In the genomic region with DNA sequence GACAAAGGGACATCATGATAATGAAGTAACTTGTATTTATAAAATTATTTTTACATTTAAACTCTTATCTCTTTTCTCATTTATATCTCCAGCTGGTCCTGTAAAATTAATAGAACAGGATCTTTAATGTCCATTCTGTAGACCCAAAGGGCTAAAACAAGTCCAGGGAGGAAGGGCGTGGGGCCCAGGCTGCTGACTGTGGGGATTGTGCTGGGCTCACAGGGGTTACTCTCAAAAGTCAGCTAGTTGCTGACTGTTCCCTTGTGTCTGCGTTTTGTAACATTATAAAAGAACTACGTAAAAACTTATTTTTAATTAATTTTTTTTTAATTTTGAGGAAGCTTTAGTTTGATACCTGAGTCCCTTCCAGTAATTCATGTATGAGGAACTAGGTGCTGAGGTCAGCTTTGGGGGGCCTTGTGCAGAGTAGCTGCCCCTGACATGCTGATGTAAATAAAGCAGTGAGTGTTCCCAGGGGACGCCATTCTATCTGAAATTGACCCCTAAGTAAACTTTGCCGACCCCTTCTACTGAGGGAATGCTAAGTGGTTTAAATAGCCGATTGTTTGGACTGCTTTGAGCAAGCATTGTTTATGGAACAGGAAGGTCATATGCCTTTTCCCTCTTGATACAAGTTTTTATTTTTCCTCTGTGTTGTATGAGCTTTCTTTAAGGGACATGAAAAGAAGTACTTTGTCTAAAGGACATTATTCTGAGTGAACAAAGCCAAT, we compare ENCODE assay signal across 19 cellular contexts. TPM values are rescaled to one million over a fixed set of nuclear protein-coding genes. Genes with fewer than 3 reads are reported as not detected.
DNase-seq lines count a peak whose midpoint lies in the region; TF ChIP-seq lines count a peak whose summit lies in the region.
"Had no signal": no experiment of that assay in that cellular context is flagged by ENCODE, and none has a peak within 500 bp of the region (broad histone marks: within the 10 kb centered on the region; RNA-seq: fewer than 3 reads in every experiment).

No MANE protein-coding gene starts in this region.

- H3K27me3 ChIP-seq in left ventricle myocardium inferior (ENCODE audit: low read depth) (no peaks in the 10 kb centered on the region), testis (no peaks in the 10 kb centered on the region)

- H3K9me3 ChIP-seq in left ventricle myocardium inferior (replicated peaks) (no peaks in the 10 kb centered on the region), testis (no peaks in the 10 kb centered on the region)

- H3K4me3 ChIP-seq in left ventricle myocardium inferior (no peak overlapping the region), testis (no peak overlapping the region)

- H3K36me3 ChIP-seq in left ventricle myocardium inferior: peaks cover 4% of the 10 kb centered on the region
- H3K36me3 ChIP-seq in testis (ENCODE audit: low read depth, missing control alignments): no peaks in the 10 kb centered on the region

- TF ChIP-seq CTCF in left ventricle myocardium inferior (IDR thresholded peaks at IDR 0.05; ENCODE audit: borderline replicate concordance) (no peak), testis (IDR thresholded peaks at IDR 0.05) (no peak)

- intact Hi-C loops in left ventricle myocardium inferior (cut with micrococcal nuclease): no loop called here
- intact Hi-C loops in testis (cut with DNase I; ENCODE audit: low total_unique reads): no loop called here

- H3K4me1 ChIP-seq in left ventricle myocardium inferior (peaks cover 47% of the 10 kb centered on the region), testis (peaks cover 45% of the 10 kb centered on the region)

- 26 to 30% methylated on average over 6 of the region's 6 CpGs for WGBS in testis, 2 donors

- H3K27ac ChIP-seq in left ventricle myocardium inferior (replicated peaks) (peak overlapping the region; percentile 53), testis (peak overlapping the region; percentile 60 to 74)

- no peak for TF ChIP-seq POLR2A in testis (IDR thresholded peaks at IDR 0.05)

- DNase-seq in dermis blood vessel endothelial cell (peak; percentile 63), left ventricle myocardium inferior (peak; percentile 36), lung microvascular endothelial cell (ENCODE audit: low read depth in 2 of 2) (peak; percentile 5 to 8), testis (no peak), SW 1271 (lab: John Stamatoyannopoulos, UW) (no peak)
- DNase-seq in stimulated activated CD4-positive, alpha-beta T cell treated with anti-CD3 and anti-CD28 coated beads, Interleukin-12 subunit alpha, Interleukin-12 subunit beta, amount 100 ng/mL, for 4 hours: no peak
- DNase-seq in activated naive CD4-positive, alpha-beta T cell treated with anti-CD3 and anti-CD28 coated beads, Interleukin-2, amount 50 U/mL, for 16 hours: no peak
- DNase-seq: Calu3; CD4-positive, CD25-positive, alpha-beta regulatory T cell; DMS79; H9; Kasumi-1; MM.1S; NCI-H1092 treated with DMSO at 0.1 percent for 48 hours; NCI-H1694; NCI-H2107; NCI-H2227 treated with DMSO at 0.1 percent for 48 hours; NCI-H524; SIG-M5 had no signal

RNA-seq across cellular contexts. Expression of gene MERTK, which starts 56.4 kb away (rescaled TPM):
- total RNA-seq in dermis blood vessel endothelial cell (25.0 and 28.9 TPM in 2 replicates), left ventricle myocardium inferior (4.7 TPM), lung microvascular endothelial cell (13.9 and 21.6 TPM in 2 replicates), testis (10 to 100 TPM; 73.8 to 74.2 TPM)
- 28.9 TPM for polyA plus RNA-seq in testis (ENCODE audit: insufficient read depth, low read depth, low replicate concordance)
- polyA plus RNA-seq: CD4-positive, CD25-positive, alpha-beta regulatory T cell had no signal

Comparison
In these comparisons a context has a peak if more than half of its experiments do, and no peak if none do; other contexts are left out.
1. DNase-seq: peak in dermis blood vessel endothelial cell (single experiment), left ventricle myocardium inferior (single experiment) and lung microvascular endothelial cell (2 of 2); none in testis (single experiment), SW 1271 (0 of 2), stimulated activated CD4-positive, alpha-beta T cell treated with anti-CD3 and anti-CD28 coated beads, Interleukin-12 subunit alpha, Interleukin-12 subunit beta, amount 100 ng/mL, for 4 hours (single experiment) and activated naive CD4-positive, alpha-beta T cell treated with anti-CD3 and anti-CD28 coated beads, Interleukin-2, amount 50 U/mL, for 16 hours (single experiment).